Comparison of ENCODE assay signal across 10 cellular contexts in the genomic region with DNA sequence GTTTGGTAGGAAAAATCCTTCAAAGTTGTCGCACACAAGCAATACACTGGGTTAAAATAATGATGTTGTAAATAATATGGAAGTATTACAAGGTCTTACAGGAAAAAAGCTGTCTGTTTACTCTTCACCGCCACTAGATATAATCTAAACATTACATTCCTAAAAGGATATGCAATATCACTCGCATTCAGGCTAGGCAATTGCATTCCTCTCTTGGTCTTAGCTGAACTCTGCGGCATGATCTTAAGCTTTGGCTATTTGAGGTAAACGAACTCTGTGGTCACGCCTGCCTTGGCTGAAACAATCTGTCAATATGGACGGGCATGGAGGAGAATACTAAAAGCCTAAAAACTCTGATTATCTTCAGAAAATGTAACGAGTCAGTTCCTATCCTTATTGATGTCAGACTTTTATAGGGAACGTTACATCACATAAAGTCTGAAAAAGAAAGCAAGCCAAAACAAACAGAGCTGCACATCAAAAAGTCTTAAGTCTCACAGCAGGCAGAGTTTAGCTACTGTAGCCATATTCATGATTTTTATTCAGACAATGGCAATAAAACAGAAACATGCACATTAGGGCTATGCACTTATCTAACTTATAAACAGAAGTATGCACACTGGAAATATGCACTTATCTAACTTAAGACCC. TPM values are rescaled to one million over a fixed set of nuclear protein-coding genes. Genes with fewer than 3 reads are reported as not detected.
DNase-seq lines count a peak whose midpoint lies in the region; ATAC-seq and TF ChIP-seq lines count a peak whose summit lies in the region.
"Had no signal": no experiment of that assay in that cellular context is flagged by ENCODE, and none has a peak within 500 bp of the region (broad histone marks: within the 10 kb centered on the region; RNA-seq: fewer than 3 reads in every experiment).

No MANE protein-coding gene starts in this region.

- ATAC-seq in PC-3 (peak; percentile 97), GM21619 (IDR thresholded peaks at IDR 0.05; ENCODE audit: unreplicated experiment) (no peak), HG03196 (IDR thresholded peaks at IDR 0.05; ENCODE audit: unreplicated experiment) (no peak)

- peak; percentile 97 for DNase-seq in EL
- peak; percentile 88 for DNase-seq in PC-3
- DNase-seq in fibroblast of the aortic adventitia (ENCODE audit: low read depth), result peak; percentile 79
- peak; percentile 77 for DNase-seq in pulmonary artery endothelial cell (ENCODE audit: low read depth, low spot score)
- no peak for DNase-seq in hypothalamus (lab: John Stamatoyannopoulos, UW)
- DNase-seq in activated naive CD4-positive, alpha-beta T cell treated with anti-CD3 and anti-CD28 coated beads, Interleukin-2, amount 10 ng/mL, durations not matched to agents 7 days and 5 days, result no peak

- H4K20me1 ChIP-seq in PC-3 (ENCODE audit: low read length), result no peaks in the 10 kb centered on the region

- no peak overlapping the region for H3K27ac ChIP-seq in PC-3 (ENCODE audit: low read length)
- H3K27ac ChIP-seq: HL-60 had no signal

- H3K79me2 ChIP-seq in PC-3 (ENCODE audit: low read length), result no peaks in the 10 kb centered on the region

- H3K4me1 ChIP-seq in PC-3 (ENCODE audit: insufficient read depth, low read length), result peaks cover 5% of the 10 kb centered on the region; the same call in 1 of the 2 replicates

- H3K4me2 ChIP-seq in PC-3 (ENCODE audit: low read length), result peak overlapping the region; percentile 73

- H3K36me3 Mint-ChIP-seq in activated naive CD4-positive, alpha-beta T cell treated with anti-CD3 and anti-CD28 coated beads, Interleukin-2, amount 10 ng/mL, durations not matched to agents 7 days and 5 days, result no peaks in the 10 kb centered on the region
- H3K36me3 Mint-ChIP-seq: brain had no signal

- POLR2A ChIA-PET in PC-3 (lab: Charles Lee; ENCODE audit: unreplicated experiment), result no interaction called here

- H3F3A ChIP-seq in PC-3 (ENCODE audit: low read length, unreplicated experiment), result no peaks in the 10 kb centered on the region

- no peak overlapping the region for H3K9ac ChIP-seq in PC-3 (ENCODE audit: low read length)

- no peaks in the 10 kb centered on the region for H3K4me1 Mint-ChIP-seq in activated naive CD4-positive, alpha-beta T cell treated with anti-CD3 and anti-CD28 coated beads, Interleukin-2, amount 10 ng/mL, durations not matched to agents 7 days and 5 days

- H3K4me3 Mint-ChIP-seq in activated naive CD4-positive, alpha-beta T cell treated with anti-CD3 and anti-CD28 coated beads, Interleukin-2, amount 10 ng/mL, durations not matched to agents 7 days and 5 days, result no peak overlapping the region

- no peak for TF ChIP-seq CTCF in PC-3 (conservative IDR thresholded peaks at IDR 0.05; ENCODE audit: low read depth, low read length)
- no peak for TF ChIP-seq CTCF in fibroblast of the aortic adventitia (IDR thresholded peaks at IDR 0.05; ENCODE audit: insufficient read depth, low read length)

- BruUV-seq in PC-3 (replicated peaks; lab: Mats Ljungman, UMichigan), result no TSS peak

- H3K4me3 ChIP-seq in PC-3 (ENCODE audit: low read length), result peak overlapping the region; percentile 47
- no peak overlapping the region for H3K4me3 ChIP-seq in fibroblast of the aortic adventitia (ENCODE audit: low read depth, low read length)

- H3K9me2 ChIP-seq in PC-3 (replicated peaks; ENCODE audit: low read length), result no peaks in the 10 kb centered on the region

- no peaks in the 10 kb centered on the region for H3K9me3 Mint-ChIP-seq in activated naive CD4-positive, alpha-beta T cell treated with anti-CD3 and anti-CD28 coated beads, Interleukin-2, amount 10 ng/mL, durations not matched to agents 7 days and 5 days

- CTCF ChIA-PET in PC-3 (lab: Charles Lee), result interaction anchor here (1.0 to 1.3 kb wide), 3 partner anchors 156 to 257 kb away, joined by 3 to 10 read pairs (median 4); no protein-coding TSS in a partner anchor
- CTCF ChIA-PET in activated naive CD4-positive, alpha-beta T cell treated with anti-CD3 and anti-CD28 coated beads, Interleukin-2, amount 10 ng/mL, durations not matched to agents 7 days and 5 days (lab: Charles Lee), result interaction anchor here (0.6 to 1.8 kb wide), 4 partner anchors 26 to 258 kb away, joined by 3 to 5 read pairs (median 4); no protein-coding TSS in a partner anchor

- H3K27me3 Mint-ChIP-seq in activated naive CD4-positive, alpha-beta T cell treated with anti-CD3 and anti-CD28 coated beads, Interleukin-2, amount 10 ng/mL, durations not matched to agents 7 days and 5 days, result peaks cover 10% of the 10 kb centered on the region

- no peak overlapping the region for H3K27ac Mint-ChIP-seq in activated naive CD4-positive, alpha-beta T cell treated with anti-CD3 and anti-CD28 coated beads, Interleukin-2, amount 10 ng/mL, durations not matched to agents 7 days and 5 days
- H3K27ac Mint-ChIP-seq: brain had no signal

- peak overlapping the region; percentile 54 for H2AFZ ChIP-seq in PC-3 (ENCODE audit: low read length)

- no peaks in the 10 kb centered on the region for H3K36me3 ChIP-seq in PC-3 (ENCODE audit: low read depth, low read length)

- intact Hi-C loops in PC-3 (cut with micrococcal nuclease), result no loop called here

- H3K27me3 ChIP-seq in PC-3 (ENCODE audit: low read length), result no peaks in the 10 kb centered on the region

- no peaks in the 10 kb centered on the region for H3K9me3 ChIP-seq in PC-3 (ENCODE audit: low read length)

RNA-seq across cellular contexts. Expression of a gene that starts 30.8 kb away (rescaled TPM):
- not detected in 2 replicates for total RNA-seq in PC-3 (2014; rRNA removed)
- total RNA-seq in fibroblast of the aortic adventitia (ENCODE audit: low replicate concordance), result 0.45 and 5.5 TPM in 2 replicates
- 2.3 and 10.5 TPM in 2 replicates for total RNA-seq in pulmonary artery endothelial cell

Comparison
In these comparisons a context has a peak if more than half of its experiments do, and no peak if none do; other contexts are left out.
1. DNase-seq: peak in EL (single experiment), PC-3 (single experiment), fibroblast of the aortic adventitia (single experiment) and pulmonary artery endothelial cell (single experiment); none in hypothalamus (0 of 51) and activated naive CD4-positive, alpha-beta T cell treated with anti-CD3 and anti-CD28 coated beads, Interleukin-2, amount 10 ng/mL, durations not matched to agents 7 days and 5 days (single experiment).